ENCODE assay signal across 24 cellular contexts in genomic region chr3:14866627-14867026, GRCh38. TPM values are rescaled to one million over a fixed set of nuclear protein-coding genes. Genes with fewer than 3 reads are reported as not detected.
A peak's percentile ranks its signal among the peaks of the same experiment; 100 is the strongest.
DNase-seq lines count a peak whose midpoint lies in the region; ATAC-seq and TF ChIP-seq lines count a peak whose summit lies in the region.
"Had no signal": no experiment of that assay in that cellular context is flagged by ENCODE, and none has a peak within 500 bp of the region (broad histone marks: within the 10 kb centered on the region; RNA-seq: fewer than 3 reads in every experiment).

No MANE protein-coding gene starts in this region.

- no peak overlapping the region for H3K27ac Mint-ChIP-seq in WTC11
- H3K27ac Mint-ChIP-seq: B cell; CD4-positive, alpha-beta T cell; CD8-positive, alpha-beta T cell had no signal

- H3K9me3 ChIP-seq in tibial artery = no peaks in the 10 kb centered on the region
- H3K9me3 ChIP-seq: A549; BLaER1 treated with 17β-estradiol and CSF1 and Interleukin-3, amounts not matched to agents 10 nM and 100 nM; Caco-2 had no signal

- H3K27me3 ChIP-seq in tibial artery = no peaks in the 10 kb centered on the region
- H3K27me3 ChIP-seq: BLaER1 treated with 17β-estradiol and CSF1 and Interleukin-3, amounts not matched to agents 10 nM and 100 nM had no signal

- TF ChIP-seq CTCF in WTC11 (IDR thresholded peaks at IDR 0.05) (no peak), tibial artery (IDR thresholded peaks at IDR 0.05) (no peak)

- peaks cover 0 to 3% (median 0%) of the 10 kb centered on the region in 4 donors for H3K4me1 ChIP-seq in tibial artery
- H3K4me1 ChIP-seq: A549, Caco-2 had no signal

- H3K27me3 Mint-ChIP-seq in WTC11 (ENCODE audit: low read depth) = no peaks in the 10 kb centered on the region
- H3K27me3 Mint-ChIP-seq: CD4-positive, alpha-beta T cell had no signal

- no peak overlapping the region for H3K27ac ChIP-seq in tibial artery
- H3K27ac ChIP-seq: 22Rv1; A549; BLaER1 treated with 17β-estradiol and CSF1 and Interleukin-3, amounts not matched to agents 10 nM and 100 nM; C4-2B had no signal

- intact Hi-C loops in posterior vena cava (cut with DNase I) = no loop called here
- intact Hi-C loops in tibial artery (cut with DNase I; ENCODE audit: low total_unique reads) = no loop called here

- H3K4me3 Mint-ChIP-seq in WTC11 = no peak overlapping the region
- H3K4me3 Mint-ChIP-seq: B cell; CD4-positive, alpha-beta T cell; CD8-positive, alpha-beta T cell had no signal

- DNase-seq in WTC11 (ENCODE audit: low spot score) = no peak
- DNase-seq in posterior vena cava (ENCODE audit: low spot score) = peak; percentile 22
- peak; percentile 8 to 52 for DNase-seq in tibial artery
- DNase-seq in occipital lobe (lab: John Stamatoyannopoulos, UW) = no peak
- DNase-seq: AML-193; Caco-2; Calu3; CD4-positive, alpha-beta T cell; CD8-positive, alpha-beta T cell; DMS 273 treated with DMSO at 0.1 percent for 48 hours; DMS153; DMS53; DMS79; DND-41; EL; GDM1 had no signal

- POLR2A ChIA-PET in WTC11 (lab: Charles Lee) = no interaction called here

- ATAC-seq in WTC11 (no peak), GM21717 (IDR thresholded peaks at IDR 0.05; ENCODE audit: unreplicated experiment) (no peak)
- ATAC-seq: A549; CD8-positive, alpha-beta T cell; GM12878 had no signal

- no peaks in the 10 kb centered on the region for H3K36me3 Mint-ChIP-seq in WTC11
- H3K36me3 Mint-ChIP-seq: CD8-positive, alpha-beta T cell had no signal

- peaks cover 25% of the 10 kb centered on the region for H3K4me1 Mint-ChIP-seq in WTC11
- H3K4me1 Mint-ChIP-seq: B cell had no signal

- CTCF ChIA-PET in WTC11 (lab: Charles Lee) = interaction anchor here (0.6 kb wide), 1 partner anchor 123 kb away, joined by 3 read pairs; no protein-coding TSS in a partner anchor

- H3K36me3 ChIP-seq in tibial artery = peaks cover 0 to 6% (median 0%) of the 10 kb centered on the region in 3 donors
- H3K36me3 ChIP-seq: BLaER1 treated with 17β-estradiol and CSF1 and Interleukin-3, amounts not matched to agents 10 nM and 100 nM had no signal

- no peak overlapping the region for H3K4me3 ChIP-seq in tibial artery
- H3K4me3 ChIP-seq: A549; BLaER1 treated with 17β-estradiol and CSF1 and Interleukin-3, amounts not matched to agents 10 nM and 100 nM; GM12878 had no signal

- no peaks in the 10 kb centered on the region for H3K9me3 Mint-ChIP-seq in WTC11
- H3K9me3 Mint-ChIP-seq: CD4-positive, alpha-beta T cell; CD8-positive, alpha-beta T cell had no signal

TF ChIP-seq in WTC11, 78 proteins besides CTCF, POLR2A, EP300 and RAD21:
- TF ChIP-seq SMAD4 (CRISPR knock-in tag; IDR thresholded peaks at IDR 0.05) (no peak), ZNF219 (CRISPR knock-in tag; IDR thresholded peaks at IDR 0.05; ENCODE audit: borderline replicate concordance) (no peak), JAZF1 (CRISPR knock-in tag; IDR thresholded peaks at IDR 0.05) (no peak), NR2C2 (CRISPR knock-in tag; IDR thresholded peaks at IDR 0.05) (no peak), MLX (CRISPR knock-in tag; IDR thresholded peaks at IDR 0.05) (no peak), CREM (CRISPR knock-in tag; IDR thresholded peaks at IDR 0.05) (no peak), ZNF121 (CRISPR knock-in tag; IDR thresholded peaks at IDR 0.05) (peak; percentile 74)
- TF ChIP-seq, protein P1, sequence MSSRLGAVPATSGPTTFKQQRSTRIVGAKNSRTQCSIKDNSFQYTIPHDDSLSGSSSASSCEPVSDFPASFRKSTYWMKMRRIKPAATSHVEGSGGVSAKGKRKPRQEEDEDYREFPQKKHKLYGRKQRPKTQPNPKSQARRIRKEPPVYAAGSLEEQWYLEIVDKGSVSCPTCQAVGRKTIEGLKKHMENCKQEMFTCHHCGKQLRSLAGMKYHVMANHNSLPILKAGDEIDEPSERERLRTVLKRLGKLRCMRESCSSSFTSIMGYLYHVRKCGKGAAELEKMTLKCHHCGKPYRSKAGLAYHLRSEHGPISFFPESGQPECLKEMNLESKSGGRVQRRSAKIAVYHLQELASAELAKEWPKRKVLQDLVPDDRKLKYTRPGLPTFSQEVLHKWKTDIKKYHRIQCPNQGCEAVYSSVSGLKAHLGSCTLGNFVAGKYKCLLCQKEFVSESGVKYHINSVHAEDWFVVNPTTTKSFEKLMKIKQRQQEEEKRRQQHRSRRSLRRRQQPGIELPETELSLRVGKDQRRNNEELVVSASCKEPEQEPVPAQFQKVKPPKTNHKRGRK (CRISPR knock-in tag; IDR thresholded peaks at IDR 0.05; ENCODE audit: borderline replicate concordance) = no peak

RNA-seq across cellular contexts. Expression of gene FGD5, which starts 47.9 kb away (rescaled TPM):
- total RNA-seq in WTC11 (2021) = 18.3 to 20.0 TPM (median 19.3 TPM) in 3 replicates
- total RNA-seq in posterior vena cava = 10 to 100 TPM; 34.7 to 35.4 TPM
- 2.7 TPM for total RNA-seq in occipital lobe
- total RNA-seq: A172; B cell; Calu3; CD4-positive, alpha-beta T cell; CD8-positive, alpha-beta T cell had no signal

Comparison
In these comparisons a context has a peak if more than half of its experiments do, and no peak if none do; other contexts are left out.
1. DNase-seq: peak in posterior vena cava (single experiment) and tibial artery (2 of 2); none in WTC11 (single experiment) and occipital lobe (single experiment).